In the genomic region with DNA sequence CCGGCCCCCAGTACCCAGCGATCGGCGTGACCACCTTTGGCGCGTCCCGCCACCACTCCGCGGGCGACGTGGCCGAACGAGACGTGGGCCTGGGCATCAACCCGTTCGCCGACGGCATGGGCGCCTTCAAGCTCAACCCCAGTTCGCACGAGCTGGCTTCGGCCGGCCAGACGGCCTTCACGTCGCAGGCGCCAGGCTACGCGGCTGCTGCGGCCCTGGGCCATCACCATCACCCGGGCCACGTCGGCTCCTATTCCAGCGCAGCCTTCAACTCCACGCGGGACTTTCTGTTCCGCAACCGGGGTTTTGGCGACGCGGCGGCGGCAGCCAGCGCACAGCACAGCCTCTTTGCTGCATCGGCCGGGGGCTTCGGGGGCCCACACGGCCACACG, we compare ENCODE assay signal across 12 cellular contexts. TPM values are rescaled to one million over a fixed set of nuclear protein-coding genes. Genes with fewer than 3 reads are reported as not detected.
A peak's percentile ranks its signal among the peaks of the same experiment; 100 is the strongest.
DNase-seq lines count a peak whose midpoint lies in the region; ATAC-seq and TF ChIP-seq lines count a peak whose summit lies in the region.
"Had no signal": no experiment of that assay in that cellular context is flagged by ENCODE, and none has a peak within 500 bp of the region (broad histone marks: within the 10 kb centered on the region; RNA-seq: fewer than 3 reads in every experiment).

No MANE protein-coding gene starts in this region.

- peaks cover 75% of the 10 kb centered on the region for H3K27me3 ChIP-seq in SK-N-SH (ENCODE audit: insufficient read depth)
- H3K27me3 ChIP-seq in muscle layer of colon (ENCODE audit: control insufficient read depth in 1 of 2, insufficient read depth in 2 of 2, low read length in 2 of 2) = peaks cover 93 to 98% of the 10 kb centered on the region in 2 donors
- H3K27me3 ChIP-seq in tibial nerve = peaks cover 15 to 100% of the 10 kb centered on the region in 2 donors

- no peak for TF ChIP-seq POLR2A in tibial nerve (IDR thresholded peaks at IDR 0.05)

- CTCF ChIA-PET in SK-N-SH (lab: Yijun Ruan, JAX) = interaction anchor here (0.6 kb wide), 1 partner anchor 16 kb away, joined by 3 read pairs; no protein-coding TSS in a partner anchor

- H3K4me3 Mint-ChIP-seq in chondrocyte (ENCODE audit: unreplicated experiment) = peak overlapping the region; percentile 64

- H3K27ac ChIP-seq in SK-N-SH (ENCODE audit: low read depth in 2 of 2, low read length in 1 of 2) (no peak overlapping the region), muscle layer of colon (ENCODE audit: low read depth, low read length) (no peak overlapping the region), tibial nerve (no peak overlapping the region)

- no peaks in the 10 kb centered on the region for H4K20me1 ChIP-seq in SK-N-SH (ENCODE audit: insufficient read depth)

- H3K9me3 Mint-ChIP-seq in chondrocyte (ENCODE audit: low read depth) = no peaks in the 10 kb centered on the region

- no peak for DNase-seq in SK-N-SH
- peak; percentile 94 for DNase-seq in chondrocyte (ENCODE audit: low spot score)
- DNase-seq in tibial nerve (ENCODE audit: low spot score in 2 of 2) = no peak
- DNase-seq in 8988T = no peak
- DNase-seq in NCI-H2107 treated with DMSO at 0.1 percent for 48 hours (lab: John Stamatoyannopoulos, UW; ENCODE audit: unreplicated experiment) = no peak
- DNase-seq: NCI-H1436; stimulated activated CD4-positive, alpha-beta T cell treated with anti-CD3 and anti-CD28 coated beads, Interleukin-15, amount 100 ng/mL, for 24 hours; T-helper 9 cell had no signal

- H3K27me3 Mint-ChIP-seq in chondrocyte (ENCODE audit: low read depth) = peaks cover 66% of the 10 kb centered on the region

- H3K4me1 Mint-ChIP-seq in chondrocyte (ENCODE audit: low read depth) = peaks cover 53% of the 10 kb centered on the region

- H3K27ac Mint-ChIP-seq in chondrocyte (ENCODE audit: unreplicated experiment) = no peak overlapping the region
- H3K27ac Mint-ChIP-seq: stimulated activated memory B cell treated with anti-CD40 and anti-IgM and Interleukin-4, amounts not matched to agents 10 μg/mL and 1 μg/mL and 100 μg/mL, for 72 hours had no signal

- TF ChIP-seq CTCF in SK-N-SH (IDR thresholded peaks at IDR 0.05) (no peak), chondrocyte (IDR thresholded peaks at IDR 0.05) (no peak), tibial nerve (IDR thresholded peaks at IDR 0.05) (no peak)

- no peak overlapping the region for H2AFZ ChIP-seq in SK-N-SH (ENCODE audit: low read depth)

- ATAC-seq in SK-N-SH treated with all-trans-retinoic acid at 6 μM for 48 hours (no peak), GM21423 (IDR thresholded peaks at IDR 0.05; ENCODE audit: unreplicated experiment) (no peak)
- ATAC-seq: stimulated activated memory B cell treated with anti-CD40 and anti-IgM and Interleukin-4, amounts not matched to agents 10 μg/mL and 1 μg/mL and 100 μg/mL, for 72 hours had no signal

- TF ChIP-seq EP300 in SK-N-SH (IDR thresholded peaks at IDR 0.05; ENCODE audit: borderline replicate concordance in 1 of 2, low read depth in 1 of 2, low read length in 1 of 2) (no peak), tibial nerve (IDR thresholded peaks at IDR 0.05) (no peak)

- peak overlapping the region in 1 of 2 experiments; percentile 47; a peak in 2 of 4 replicates for H3K4me3 ChIP-seq in SK-N-SH (ENCODE audit: low read depth in 2 of 2, low read length in 1 of 2)
- H3K4me3 ChIP-seq in muscle layer of colon (ENCODE audit: low read depth in 1 of 2, low read length in 2 of 2) = peak overlapping the region; percentile 25 to 49
- peak overlapping the region; percentile 1 to 45 (median 18) for H3K4me3 ChIP-seq in tibial nerve

- H3K9ac ChIP-seq in SK-N-SH = no peak overlapping the region
- no peak overlapping the region for H3K9ac ChIP-seq in muscle layer of colon (ENCODE audit: low read length)

- peaks cover 8% of the 10 kb centered on the region for H3K36me3 Mint-ChIP-seq in chondrocyte (ENCODE audit: low read depth)

- H3K9me2 ChIP-seq in SK-N-SH = no peaks in the 10 kb centered on the region

- POLR2A ChIA-PET in SK-N-SH (lab: Yijun Ruan, JAX) = interaction anchor here (1.4 kb wide), 1 partner anchor 16 kb away, joined by 6 read pairs; no protein-coding TSS in a partner anchor

- H3K4me1 ChIP-seq in SK-N-SH (ENCODE audit: control insufficient read depth in 1 of 2, insufficient read depth in 2 of 2, low read depth in 1 of 2, low read length in 1 of 2) = no peaks in the 10 kb centered on the region; a peak in 1 of 4 replicates
- peaks cover 27% of the 10 kb centered on the region for H3K4me1 ChIP-seq in muscle layer of colon (ENCODE audit: insufficient read depth, low read length)
- H3K4me1 ChIP-seq in tibial nerve = peaks cover 0 to 80% (median 24%) of the 10 kb centered on the region in 4 donors

- no peaks in the 10 kb centered on the region for H3K36me3 ChIP-seq in SK-N-SH (replicated peaks in 1 of 2; ENCODE audit: control insufficient read depth in 1 of 2, insufficient read depth in 2 of 2, low read length in 1 of 2)
- H3K36me3 ChIP-seq in muscle layer of colon (ENCODE audit: insufficient read depth, low read length) = no peaks in the 10 kb centered on the region
- no peaks in the 10 kb centered on the region for H3K36me3 ChIP-seq in tibial nerve

- H3K9me3 ChIP-seq in SK-N-SH (no peaks in the 10 kb centered on the region), muscle layer of colon (ENCODE audit: low read length) (peaks cover 29% of the 10 kb centered on the region), tibial nerve (peaks cover 0 to 19% (median 0%) of the 10 kb centered on the region in 4 donors)

- WGBS in SK-N-SH (ENCODE audit: low lambda C conversion rate) = 44% methylated on average over 16 of the region's 49 CpGs
- WGBS in tibial nerve, 2 donors = 5 to 7% methylated on average over 16 to 40 of the region's 49 CpGs

- no peaks in the 10 kb centered on the region for H3F3A ChIP-seq in SK-N-SH (replicated peaks; ENCODE audit: insufficient read depth)

- H3K79me2 ChIP-seq in SK-N-SH (ENCODE audit: insufficient read depth) = no peaks in the 10 kb centered on the region

- no peak for TF ChIP-seq RAD21 in SK-N-SH (IDR thresholded peaks at IDR 0.05; ENCODE audit: low read length)

- H3K4me2 ChIP-seq in SK-N-SH = peak overlapping the region; percentile 76; the same call in 1 of the 2 replicates

TF ChIP-seq in SK-N-SH, 30 proteins besides CTCF, POLR2A, EP300 and RAD21 (continues in another document):
- no peak for TF ChIP-seq GABPA (IDR thresholded peaks at IDR 0.05; ENCODE audit: low read depth)
- TF ChIP-seq YY1 (IDR thresholded peaks at IDR 0.05; ENCODE audit: low read depth) = no peak
- TF ChIP-seq TAF1 (IDR thresholded peaks at IDR 0.05; ENCODE audit: borderline replicate concordance, low read depth, low read length) = no peak
- TF ChIP-seq GATA2 (CRISPR knock-in tag; IDR thresholded peaks at IDR 0.05) = no peak
- TF ChIP-seq, protein P1, sequence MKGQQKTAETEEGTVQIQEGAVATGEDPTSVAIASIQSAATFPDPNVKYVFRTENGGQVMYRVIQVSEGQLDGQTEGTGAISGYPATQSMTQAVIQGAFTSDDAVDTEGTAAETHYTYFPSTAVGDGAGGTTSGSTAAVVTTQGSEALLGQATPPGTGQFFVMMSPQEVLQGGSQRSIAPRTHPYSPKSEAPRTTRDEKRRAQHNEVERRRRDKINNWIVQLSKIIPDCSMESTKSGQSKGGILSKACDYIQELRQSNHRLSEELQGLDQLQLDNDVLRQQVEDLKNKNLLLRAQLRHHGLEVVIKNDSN (IDR thresholded peaks at IDR 0.05; ENCODE audit: borderline replicate concordance, low read depth) = no peak
- TF ChIP-seq RXRA (IDR thresholded peaks at IDR 0.05; ENCODE audit: borderline replicate concordance, low read depth) = no peak
- no peak for TF ChIP-seq JUND (IDR thresholded peaks at IDR 0.05)
- no peak for TF ChIP-seq EZH2phosphoT487 (IDR thresholded peaks at IDR 0.05; ENCODE audit: borderline replicate concordance, low read depth)

TF ChIP-seq in SK-N-SH treated with all-trans-retinoic acid at 6 μM for 48 hours, 23 proteins besides CTCF, POLR2A, EP300 and RAD21:
- TF ChIP-seq ZFP3 (CRISPR knock-in tag; IDR thresholded peaks at IDR 0.05) (no peak), ESRRG (CRISPR knock-in tag; IDR thresholded peaks at IDR 0.05) (no peak)

RNA-seq across cellular contexts. Expression of a gene that starts 1.0 kb away (rescaled TPM):
- 11.3 and 16.7 TPM in 2 replicates for polyA plus RNA-seq in SK-N-SH (2012; rRNA removed)
- polyA plus RNA-seq in SK-N-SH (2012; cell fraction: cytosol; rRNA removed) = 8.2 and 11.4 TPM in 2 replicates
- 30.4 and 42.9 TPM in 2 replicates for polyA plus RNA-seq in SK-N-SH (2012; cell fraction: nucleus; rRNA removed)
- total RNA-seq in chondrocyte (8.8 to 57.3 TPM (median 12.8 TPM) in 3 replicates), tibial nerve (not detected)

RNA-seq across cellular contexts. Expression of a gene that starts 3.8 kb away (rescaled TPM):
- polyA plus RNA-seq in SK-N-SH (2012; rRNA removed) = 1.3 and 2.0 TPM in 2 replicates
- 1.1 and 1.4 TPM in 2 replicates for polyA plus RNA-seq in SK-N-SH (2012; cell fraction: cytosol; rRNA removed)
- 4.5 and 7.1 TPM in 2 replicates for polyA plus RNA-seq in SK-N-SH (2012; cell fraction: nucleus; rRNA removed)
- total RNA-seq in chondrocyte = 1.7 to 10.2 TPM (median 1.7 TPM) in 3 replicates
- under 1 TPM in 1 of 4 donors, not detected in 3; 0.21 TPM for total RNA-seq in tibial nerve
